Comparison of ENCODE assay signal across 1 cellular context in genomic region chr9:113221800-113222481, GRCh38.
TF ChIP-seq lines count a peak whose summit lies in the region.

No MANE protein-coding gene starts in this region.

TF ChIP-seq in H1, 55 proteins besides CTCF, POLR2A, EP300 and RAD21:
- no peak for TF ChIP-seq TCF12 (IDR thresholded peaks at IDR 0.05; ENCODE audit: low read depth, low read length)
- TF ChIP-seq SP2 (IDR thresholded peaks at IDR 0.05; ENCODE audit: low read length) = no peak
- TF ChIP-seq CBX8 (IDR thresholded peaks at IDR 0.05; ENCODE audit: borderline replicate concordance, low read depth, low read length) = no peak
- TF ChIP-seq BRCA1 (IDR thresholded peaks at IDR 0.05; ENCODE audit: low read depth, low read length) = no peak
- 0 out of 2 replicates have a peak, but pooled peaks have one; percentile 22 for TF ChIP-seq YY1 (IDR thresholded peaks at IDR 0.05; ENCODE audit: low read depth, low read length)
- peak; percentile 15 for TF ChIP-seq KDM4A (IDR thresholded peaks at IDR 0.05; ENCODE audit: low read depth, low read length, severe bottlenecking)
- no peak for TF ChIP-seq POLR2AphosphoS5 (IDR thresholded peaks at IDR 0.05; ENCODE audit: low read depth, low read length)
- no peak for TF ChIP-seq CREB1 (IDR thresholded peaks at IDR 0.05)
- TF ChIP-seq POU5F1 (IDR thresholded peaks at IDR 0.05; ENCODE audit: low read depth, low read length) = no peak
